ENCODE assay signal across 8 cellular contexts in the genomic region with DNA sequence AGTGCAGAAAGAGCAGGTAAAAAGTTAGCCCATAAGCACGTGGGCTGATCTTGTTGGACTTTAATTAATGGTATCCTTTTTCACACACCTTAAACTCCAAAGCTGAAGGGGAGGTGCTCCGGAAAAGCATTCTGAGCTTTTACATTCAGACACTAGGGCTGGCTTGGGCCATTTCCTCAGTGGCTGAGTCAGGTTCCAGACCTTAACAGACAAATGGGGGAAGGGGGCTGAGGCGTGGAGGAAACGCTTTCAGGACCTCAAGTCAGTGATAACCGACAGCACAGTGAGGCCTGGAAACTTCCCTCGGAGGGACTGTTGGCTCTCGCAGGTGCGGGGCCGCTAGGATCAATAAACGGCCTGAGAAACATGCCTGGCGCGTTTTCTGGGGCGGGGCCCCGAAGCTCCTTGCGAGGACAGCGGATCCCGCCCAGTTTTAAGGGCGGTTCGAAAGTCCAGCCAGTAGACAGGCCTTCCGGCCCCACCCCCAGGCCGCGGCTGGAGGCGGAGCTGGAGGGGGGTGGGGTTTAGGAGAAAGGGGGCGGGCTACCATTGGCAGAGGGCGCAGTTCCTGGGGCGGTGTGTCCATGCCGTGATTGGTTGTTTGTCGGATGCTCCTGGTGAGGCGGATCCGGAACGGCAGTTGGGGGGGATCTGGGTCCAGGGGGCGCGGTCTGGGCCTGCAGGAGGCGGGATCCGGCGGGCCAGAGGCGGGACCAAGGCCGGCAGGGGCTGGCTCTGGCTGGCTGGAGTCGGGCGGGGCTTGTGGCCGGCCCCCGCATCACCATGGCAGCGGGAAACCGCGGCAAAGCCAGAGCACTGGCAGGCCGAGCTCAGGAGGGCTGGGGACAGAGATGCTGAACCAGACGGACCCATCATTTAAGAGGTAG. TPM values are rescaled to one million over a fixed set of nuclear protein-coding genes. Genes with fewer than 3 reads are reported as not detected.
A peak's percentile ranks its signal among the peaks of the same experiment; 100 is the strongest.
DNase-seq lines count a peak whose midpoint lies in the region; ATAC-seq and TF ChIP-seq lines count a peak whose summit lies in the region.

No MANE protein-coding gene starts in this region.

- peak overlapping the region; percentile 69 to 73 for H3K9ac ChIP-seq in colonic mucosa (ENCODE audit: low read depth in 2 of 2, low read length in 2 of 2)

- H3K4me1 ChIP-seq in colonic mucosa, result peaks cover 4% of the 10 kb centered on the region

- TF ChIP-seq CTCF in BJ (IDR thresholded peaks at IDR 0.05; ENCODE audit: insufficient read depth, low read depth, low read length) (peak; percentile 7; the same call in 1 of the 2 replicates), colonic mucosa (IDR thresholded peaks at IDR 0.05) (no peak)

- H3K4me3 ChIP-seq in BJ (ENCODE audit: low read depth, low read length) (peak overlapping the region; percentile 40), colonic mucosa (peak overlapping the region; percentile 27)

- no peaks in the 10 kb centered on the region for H3K9me3 ChIP-seq in colonic mucosa

- H3K27me3 ChIP-seq in BJ (ENCODE audit: control insufficient read depth, insufficient read depth, low read length), result no peaks in the 10 kb centered on the region
- no peaks in the 10 kb centered on the region for H3K27me3 ChIP-seq in colonic mucosa
- H3K27me3 ChIP-seq in layer of hippocampus (ENCODE audit: control insufficient read depth, insufficient read depth, low read length), result no peaks in the 10 kb centered on the region

- CTCF ChIA-PET in BJ (lab: Yijun Ruan, JAX), result interaction anchor here (0.6 to 3.3 kb wide), 13 partner anchors 12 to 70 kb away, joined by 3 to 15 read pairs (median 4); a partner anchor contains a TSS

- POLR2A ChIA-PET in BJ (lab: Charles Lee), result interaction anchor here (0.6 to 0.8 kb wide), 4 partner anchors 12 to 51 kb away, joined by 3 to 5 read pairs (median 4); no protein-coding TSS in a partner anchor

- H3K36me3 ChIP-seq in BJ (ENCODE audit: control insufficient read depth, insufficient read depth, low read length), result no peaks in the 10 kb centered on the region
- no peaks in the 10 kb centered on the region for H3K36me3 ChIP-seq in colonic mucosa

- H3K27ac ChIP-seq in colonic mucosa, result peak overlapping the region; percentile 86
- H3K27ac ChIP-seq in layer of hippocampus (ENCODE audit: low read depth, low read length), result peak overlapping the region; percentile 87

- intact Hi-C loops in colonic mucosa (cut with DNase I), result no loop called here

- DNase-seq in BJ (ENCODE audit: low read depth) (peak; percentile 86), GM19240 (ENCODE audit: insufficient read length, low spot score) (peak; percentile 97), NCI-H524 (lab: John Stamatoyannopoulos, UW) (peak; percentile 97 to 99), colonic mucosa (peak; percentile 97)
- peak; percentile 92 for DNase-seq in activated CD4-positive, alpha-beta T cell treated with anti-CD3 and anti-CD28 coated beads for 4 hours
- peak; percentile 84 to 91 (median 86) for DNase-seq in stimulated activated CD4-positive, alpha-beta T cell treated with anti-CD3 and anti-CD28 coated beads, Interleukin-1b, Interleukin-23, amount 100 ng/mL, for 24 hours (ENCODE audit: low read depth in 4 of 4, low spot score in 1 of 4)

- peak; percentile 88 for ATAC-seq in HG03457 (IDR thresholded peaks at IDR 0.05; ENCODE audit: unreplicated experiment)

RNA-seq across cellular contexts. Expression of a gene that starts 8.0 kb away (rescaled TPM):
- 2.7 and 2.9 TPM in 2 replicates for polyA plus RNA-seq in BJ (2011; rRNA removed)
- 1.6 and 1.8 TPM in 2 replicates for polyA minus RNA-seq in BJ (2011; rRNA and poly(A)+ RNA removed)
- total RNA-seq in colonic mucosa, result 1 to 10 TPM; 7.3 to 8.8 TPM

RNA-seq across cellular contexts. Expression of a gene that starts 10.4 kb away (rescaled TPM):
- 13.5 and 13.9 TPM in 2 replicates for polyA plus RNA-seq in BJ (2011; rRNA removed)
- 14.3 and 16.9 TPM in 2 replicates for polyA minus RNA-seq in BJ (2011; rRNA and poly(A)+ RNA removed)
- 10 to 100 TPM in 1 of 2 donors, 1 to 10 TPM in 1; 4.0 to 13.8 TPM for total RNA-seq in colonic mucosa

RNA-seq across cellular contexts. Expression of a gene that starts 14.2 kb away (rescaled TPM):
- 2.5 and 4.0 TPM in 2 replicates for polyA plus RNA-seq in BJ (2011; rRNA removed)
- polyA minus RNA-seq in BJ (2011; rRNA and poly(A)+ RNA removed), result 1.2 and 2.8 TPM in 2 replicates
- 1 to 10 TPM in 1 of 2 donors, under 1 TPM in 1; 0.25 to 2.2 TPM for total RNA-seq in colonic mucosa

RNA-seq across cellular contexts. Expression of a gene that starts 15.2 kb away (rescaled TPM):
- polyA plus RNA-seq in BJ (2011; rRNA removed), result 76.7 and 83.6 TPM in 2 replicates
- 15.6 and 26.2 TPM in 2 replicates for polyA minus RNA-seq in BJ (2011; rRNA and poly(A)+ RNA removed)
- total RNA-seq in colonic mucosa, result 100 to 1,000 TPM in 1 of 2 donors, 10 to 100 TPM in 1; 10.6 to 166 TPM

RNA-seq across cellular contexts. Expression of a gene that starts 47.4 kb away (rescaled TPM):
- polyA plus RNA-seq in BJ (2011; rRNA removed), result 16.6 and 33.0 TPM in 2 replicates
- 3.4 and 4.8 TPM in 2 replicates for polyA minus RNA-seq in BJ (2011; rRNA and poly(A)+ RNA removed)
- 10 to 100 TPM; 18.8 to 20.0 TPM for total RNA-seq in colonic mucosa

Comparison
In these comparisons a context has a peak if more than half of its experiments do, and no peak if none do; other contexts are left out.
1. Peak in every context shown above with its lines: DNase-seq, ATAC-seq, H3K4me3 ChIP-seq and H3K27ac ChIP-seq.